Comparison of ENCODE assay signal across 8 cellular contexts in genomic region chr7:55432937-55433784, GRCh38.
DNase-seq lines count a peak whose midpoint lies in the region; ATAC-seq and TF ChIP-seq lines count a peak whose summit lies in the region.

No MANE protein-coding gene starts in this region.

- H3K27ac ChIP-seq in H9 (ENCODE audit: insufficient read length, low read depth, low read length): no peak overlapping the region

- H3K4me1 Mint-ChIP-seq in activated T-cell treated with anti-CD3 and anti-CD28 coated beads, Interleukin-2, amount 50 U/mL, for 4 hours (ENCODE audit: low read depth): peaks cover 32% of the 10 kb centered on the region
- peaks cover 6 to 7% of the 10 kb centered on the region in 2 experiments; a peak in 3 of 4 replicates for H3K4me1 Mint-ChIP-seq in H9
- peaks cover 5% of the 10 kb centered on the region for H3K4me1 Mint-ChIP-seq in glutamatergic neuron (ENCODE audit: low read depth, unreplicated experiment)
- H3K4me1 Mint-ChIP-seq in stimulated activated naive B cell treated with anti-CD40 and anti-IgM and Interleukin-4, amounts not matched to agents 10 μg/mL and 1 μg/mL and 100 μg/mL, for 72 hours: peaks cover 3 to 9% of the 10 kb centered on the region in 2 donors

- H2BK12ac ChIP-seq in H9 (ENCODE audit: insufficient read length, low read depth, low read length): no peak overlapping the region

- no peak overlapping the region for H4K8ac ChIP-seq in H9 (replicated peaks; ENCODE audit: insufficient read length, low read depth, low read length)

- no peaks in the 10 kb centered on the region for H4K20me1 ChIP-seq in H9 (ENCODE audit: control insufficient read depth, insufficient read depth, insufficient read length)

- H3K23me2 ChIP-seq in H9 (ENCODE audit: insufficient read length, low read depth, low read length, poor library complexity, severe bottlenecking): no peaks in the 10 kb centered on the region

- DNase-seq in activated T-cell treated with anti-CD3 and anti-CD28 coated beads, Interleukin-2, amount 50 U/mL, for 4 hours: no peak
- no peak for DNase-seq in activated T-cell treated with anti-CD3 and anti-CD28 coated beads, Interleukin-2, amount 50 U/mL, for 1 hour
- DNase-seq in H9: no peak
- DNase-seq in NCI-H1092 treated with DMSO at 0.1 percent for 48 hours (lab: John Stamatoyannopoulos, UW): peak; percentile 80
- peak; percentile 87 for DNase-seq in SW480 (ENCODE audit: low spot score)
- no peak for DNase-seq in glutamatergic neuron
- DNase-seq in stimulated activated naive B cell treated with anti-CD40 and anti-IgM and Interleukin-4, amounts not matched to agents 10 μg/mL and 1 μg/mL and 100 μg/mL, for 72 hours: no peak
- no peak for DNase-seq in cerebellar nuclear complex (lab: John Stamatoyannopoulos, UW)

- no peak overlapping the region for H2AFZ ChIP-seq in H9 (ENCODE audit: low read length)

- no peak overlapping the region for H2BK15ac ChIP-seq in H9 (ENCODE audit: low read depth, low read length)

- no peak overlapping the region for H3K4me2 ChIP-seq in H9 (ENCODE audit: insufficient read depth, insufficient read length, low read length)

- no peaks in the 10 kb centered on the region for H3K4me1 ChIP-seq in H9 (ENCODE audit: insufficient read depth, low read length)

- ATAC-seq in activated T-cell treated with anti-CD3 and anti-CD28 coated beads, Interleukin-2, amount 50 U/mL, for 4 hours: peak; percentile 66 to 73
- ATAC-seq in stimulated activated naive B cell treated with anti-CD40 and anti-IgM and Interleukin-4, amounts not matched to agents 10 μg/mL and 1 μg/mL and 100 μg/mL, for 72 hours (replicated peaks): peak; percentile 69 to 77

- no peaks in the 10 kb centered on the region for H3K27me3 ChIP-seq in H9 (ENCODE audit: insufficient read depth, low read length)

- TF ChIP-seq CTCF in H9 (conservative IDR thresholded peaks at IDR 0.05): peak; percentile 69
- peak; percentile 37 for TF ChIP-seq CTCF in glutamatergic neuron (IDR thresholded peaks at IDR 0.05; ENCODE audit: partially characterized antibody, unreplicated experiment)

- no peaks in the 10 kb centered on the region for H3K79me1 ChIP-seq in H9 (ENCODE audit: insufficient read depth, low read depth, low read length, poor library complexity, severe bottlenecking)

- no peak overlapping the region for H2BK20ac ChIP-seq in H9 (ENCODE audit: low read depth, low read length, poor library complexity, severe bottlenecking)

- H2BK120ac ChIP-seq in H9 (ENCODE audit: low read depth, low read length, poor library complexity, severe bottlenecking): no peak overlapping the region

- no peak overlapping the region for H3K4me3 Mint-ChIP-seq in activated T-cell treated with anti-CD3 and anti-CD28 coated beads, Interleukin-2, amount 50 U/mL, for 4 hours
- H3K4me3 Mint-ChIP-seq in H9 (no peak overlapping the region), glutamatergic neuron (ENCODE audit: unreplicated experiment) (no peak overlapping the region)
- H3K4me3 Mint-ChIP-seq in stimulated activated naive B cell treated with anti-CD40 and anti-IgM and Interleukin-4, amounts not matched to agents 10 μg/mL and 1 μg/mL and 100 μg/mL, for 72 hours: no peak overlapping the region

- no CpG with 5 or more reads among the region's 13 CpGs for WGBS in H9 (ENCODE audit: extremely low coverage, insufficient read length, low lambda C conversion rate)

- H3K18ac ChIP-seq in H9 (ENCODE audit: insufficient read length, low read depth, low read length): no peak overlapping the region

- H4K91ac ChIP-seq in H9 (ENCODE audit: insufficient read length, low read depth, low read length): no peak overlapping the region

- no peak overlapping the region for H3K4ac ChIP-seq in H9 (ENCODE audit: low read depth, low read length)

- no peak overlapping the region for H2AK5ac ChIP-seq in H9 (ENCODE audit: insufficient read length, low read length)

- no peaks in the 10 kb centered on the region for H3K9me3 Mint-ChIP-seq in activated T-cell treated with anti-CD3 and anti-CD28 coated beads, Interleukin-2, amount 50 U/mL, for 4 hours
- no peaks in the 10 kb centered on the region for H3K9me3 Mint-ChIP-seq in H9
- H3K9me3 Mint-ChIP-seq in glutamatergic neuron (ENCODE audit: unreplicated experiment): peaks cover 7% of the 10 kb centered on the region
- no peaks in the 10 kb centered on the region for H3K9me3 Mint-ChIP-seq in stimulated activated naive B cell treated with anti-CD40 and anti-IgM and Interleukin-4, amounts not matched to agents 10 μg/mL and 1 μg/mL and 100 μg/mL, for 72 hours

- no peak overlapping the region for H2BK5ac ChIP-seq in H9 (ENCODE audit: insufficient read length, low read length)

- H3K27ac Mint-ChIP-seq in H9 (0 out of 7 replicates have a peak overlapping the region, but pooled peaks of 1 of the 3 experiments have one; percentile 23), glutamatergic neuron (ENCODE audit: unreplicated experiment) (no peak overlapping the region)
- no peak overlapping the region for H3K27ac Mint-ChIP-seq in stimulated activated naive B cell treated with anti-CD40 and anti-IgM and Interleukin-4, amounts not matched to agents 10 μg/mL and 1 μg/mL and 100 μg/mL, for 72 hours

- no peak overlapping the region for H4K5ac ChIP-seq in H9 (ENCODE audit: insufficient read length, low read depth, low read length)

- no peak overlapping the region for H3K23ac ChIP-seq in H9 (ENCODE audit: insufficient read length, low read depth, low read length)

- H3K36me3 Mint-ChIP-seq in activated T-cell treated with anti-CD3 and anti-CD28 coated beads, Interleukin-2, amount 50 U/mL, for 4 hours (ENCODE audit: insufficient read depth): no peaks in the 10 kb centered on the region
- H3K36me3 Mint-ChIP-seq in H9 (ENCODE audit: insufficient read depth in 1 of 3, low read depth in 3 of 3) (no peaks in the 10 kb centered on the region), glutamatergic neuron (ENCODE audit: unreplicated experiment) (no peaks in the 10 kb centered on the region)
- H3K36me3 Mint-ChIP-seq in stimulated activated naive B cell treated with anti-CD40 and anti-IgM and Interleukin-4, amounts not matched to agents 10 μg/mL and 1 μg/mL and 100 μg/mL, for 72 hours: peaks cover 10 to 14% of the 10 kb centered on the region in 2 donors

- H3K56ac ChIP-seq in H9 (ENCODE audit: insufficient read length, low read depth, low read length): no peak overlapping the region

- no peaks in the 10 kb centered on the region for H3K9me3 ChIP-seq in H9 (ENCODE audit: control insufficient read depth, low read depth, low read length)

- no peak overlapping the region for H3K14ac ChIP-seq in H9 (ENCODE audit: insufficient read depth, low read length)

- H3T11ph ChIP-seq in H9 (ENCODE audit: low read length): no peak overlapping the region

- H3K79me2 ChIP-seq in H9 (ENCODE audit: insufficient read depth, low read length): no peaks in the 10 kb centered on the region

- no peaks in the 10 kb centered on the region for H3K27me3 Mint-ChIP-seq in activated T-cell treated with anti-CD3 and anti-CD28 coated beads, Interleukin-2, amount 50 U/mL, for 4 hours (ENCODE audit: low read depth)
- H3K27me3 Mint-ChIP-seq in H9 (ENCODE audit: low read depth) (no peaks in the 10 kb centered on the region; the same call in 1 of the 2 replicates), glutamatergic neuron (ENCODE audit: unreplicated experiment) (peaks cover 3% of the 10 kb centered on the region)
- no peaks in the 10 kb centered on the region for H3K27me3 Mint-ChIP-seq in stimulated activated naive B cell treated with anti-CD40 and anti-IgM and Interleukin-4, amounts not matched to agents 10 μg/mL and 1 μg/mL and 100 μg/mL, for 72 hours

- no peak overlapping the region for H3K9ac ChIP-seq in H9 (ENCODE audit: extremely low read depth, insufficient read length, low read length)

Comparison
In these comparisons a context has a peak if more than half of its experiments do, and no peak if none do; other contexts are left out.
1. DNase-seq: peak in NCI-H1092 treated with DMSO at 0.1 percent for 48 hours (single experiment) and SW480 (single experiment); none in activated T-cell treated with anti-CD3 and anti-CD28 coated beads, Interleukin-2, amount 50 U/mL, for 4 hours (single experiment), activated T-cell treated with anti-CD3 and anti-CD28 coated beads, Interleukin-2, amount 50 U/mL, for 1 hour (single experiment), H9 (single experiment), glutamatergic neuron (single experiment), stimulated activated naive B cell treated with anti-CD40 and anti-IgM and Interleukin-4, amounts not matched to agents 10 μg/mL and 1 μg/mL and 100 μg/mL, for 72 hours (single experiment) and cerebellar nuclear complex (0 of 2).